In genomic region chr6:88709819-88710246, GRCh38 we compare ENCODE assay signal across 12 cellular contexts.
DNase-seq lines count a peak whose midpoint lies in the region; ATAC-seq and TF ChIP-seq lines count a peak whose summit lies in the region.
"Had no signal": no experiment of that assay in that cellular context is flagged by ENCODE, and none has a peak within 500 bp of the region (broad histone marks: within the 10 kb centered on the region; RNA-seq: fewer than 3 reads in every experiment).

No MANE protein-coding gene starts in this region.

- no peak for TF ChIP-seq EP300 in transverse colon (IDR thresholded peaks at IDR 0.05; ENCODE audit: low read depth)

- no peaks in the 10 kb centered on the region for H3K9me3 ChIP-seq in right lobe of liver
- no peaks in the 10 kb centered on the region for H3K9me3 ChIP-seq in transverse colon
- H3K9me3 ChIP-seq: BLaER1 treated with 17β-estradiol and CSF1 and Interleukin-3, amounts not matched to agents 10 nM and 100 nM had no signal

- no peaks in the 10 kb centered on the region for H3K27me3 ChIP-seq in right lobe of liver
- H3K27me3 ChIP-seq in transverse colon: no peaks in the 10 kb centered on the region
- H3K27me3 ChIP-seq: BLaER1 treated with 17β-estradiol and CSF1 and Interleukin-3, amounts not matched to agents 10 nM and 100 nM had no signal

- intact Hi-C loops in left colon (cut with DNase I, micrococcal nuclease) (no loop called here), right lobe of liver (cut with DNase I) (no loop called here), transverse colon (cut with DNase I; ENCODE audit: low total_unique reads) (no loop called here)

- no peaks in the 10 kb centered on the region for H3K36me3 ChIP-seq in right lobe of liver
- H3K36me3 ChIP-seq in transverse colon: no peaks in the 10 kb centered on the region
- H3K36me3 ChIP-seq: BLaER1 treated with 17β-estradiol and CSF1 and Interleukin-3, amounts not matched to agents 10 nM and 100 nM had no signal

- 36% methylated on average over 1 of the region's 1 CpG for WGBS in right lobe of liver (ENCODE audit: insufficient coverage, low coverage, low lambda C conversion rate, missing lambda C conversion rate)
- 50 to 55% methylated on average over 1 of the region's 1 CpG for WGBS in transverse colon (ENCODE audit: low coverage in 1 of 2), 2 donors

- H3K27ac ChIP-seq in right lobe of liver: no peak overlapping the region
- H3K27ac ChIP-seq in transverse colon: no peak overlapping the region
- H3K27ac ChIP-seq: BLaER1 treated with 17β-estradiol and CSF1 and Interleukin-3, amounts not matched to agents 10 nM and 100 nM had no signal

- in situ Hi-C loops in transverse colon (cut with MboI; ENCODE audit: low pct_ligation_motif_present in 1 of 4, low pct_unique_long_range_greater_than_20kb in 1 of 4, low sequenced_read_pairs in 3 of 4): no loop called here

- no peak for TF ChIP-seq POLR2A in right lobe of liver (IDR thresholded peaks at IDR 0.05)
- TF ChIP-seq POLR2A in transverse colon (IDR thresholded peaks at IDR 0.05): no peak

- H3K4me3 ChIP-seq in right lobe of liver (no peak overlapping the region), transverse colon (no peak overlapping the region)
- H3K4me3 ChIP-seq: BLaER1 treated with 17β-estradiol and CSF1 and Interleukin-3, amounts not matched to agents 10 nM and 100 nM had no signal

- H3K4me1 ChIP-seq in right lobe of liver (peaks cover 0 to 26% (median 7%) of the 10 kb centered on the region in 4 donors), transverse colon (no peaks in the 10 kb centered on the region)
- H3K4me1 ChIP-seq: BLaER1 treated with 17β-estradiol and CSF1 and Interleukin-3, amounts not matched to agents 10 nM and 100 nM had no signal

- TF ChIP-seq CTCF in right lobe of liver (IDR thresholded peaks at IDR 0.05): no peak
- no peak for TF ChIP-seq CTCF in transverse colon (IDR thresholded peaks at IDR 0.05)

- DNase-seq in HuH-7 (ENCODE audit: low spot score) (peak; percentile 15), left colon (peak in 1 of 2 donors; percentile 25), right lobe of liver (peak in 2 of 3 donors; percentile 47 to 53), transverse colon (peak; percentile 27), D341Med (ENCODE audit: low spot score) (no peak), mesenteric fat pad (ENCODE audit: low spot score) (no peak)
- DNase-seq: 8988T; CD8-positive, alpha-beta T cell; COR-L47; H9 had no signal

- peak; percentile 100 for ATAC-seq in left colon
- peak; percentile 92 to 99 (median 92) for ATAC-seq in right lobe of liver
- no peak for ATAC-seq in HG02938 (IDR thresholded peaks at IDR 0.05; ENCODE audit: unreplicated experiment)
- ATAC-seq: CD8-positive, alpha-beta T cell had no signal

Comparison
In these comparisons a context has a peak if more than half of its experiments do, and no peak if none do; other contexts are left out.
1. DNase-seq: peak in HuH-7 (single experiment), right lobe of liver (2 of 3) and transverse colon (single experiment); none in D341Med (single experiment) and mesenteric fat pad (single experiment).